ENCODE assay signal across 9 cellular contexts in the genomic region with DNA sequence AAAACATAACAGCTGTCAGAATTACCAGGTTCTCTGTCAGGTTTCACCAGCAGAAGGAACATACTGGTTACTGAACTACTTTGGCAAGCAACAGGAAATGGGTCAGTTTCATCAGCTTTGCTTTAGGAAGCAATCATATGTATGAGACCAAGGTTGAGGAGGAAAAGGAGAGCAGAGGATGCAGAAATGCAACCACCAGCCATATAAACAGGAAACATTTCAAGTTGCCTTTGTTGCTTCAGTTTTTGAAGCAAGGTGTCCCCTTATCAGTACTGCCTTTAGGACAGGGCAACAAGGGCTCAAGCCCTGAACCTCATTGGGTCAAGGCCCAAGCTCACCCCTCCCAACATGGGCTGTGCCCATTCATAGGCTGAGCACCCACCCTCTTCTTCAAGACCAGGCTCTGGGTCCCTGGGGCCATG. TPM values are rescaled to one million over a fixed set of nuclear protein-coding genes. Genes with fewer than 3 reads are reported as not detected.
DNase-seq lines count a peak whose midpoint lies in the region; ATAC-seq, FAIRE-seq and TF ChIP-seq lines count a peak whose summit lies in the region.
"Had no signal": no experiment of that assay in that cellular context is flagged by ENCODE, and none has a peak within 500 bp of the region (broad histone marks: within the 10 kb centered on the region; RNA-seq: fewer than 3 reads in every experiment).

No MANE protein-coding gene starts in this region.

- H3K79me2 ChIP-seq in mammary epithelial cell (ENCODE audit: insufficient read depth, low read length) (peaks cover 88% of the 10 kb centered on the region), GM12878 (ENCODE audit: control insufficient read depth, insufficient read depth, low read length) (peaks cover 22% of the 10 kb centered on the region)

- H3K9ac ChIP-seq in mammary epithelial cell (ENCODE audit: insufficient read depth, low read length) = no peak overlapping the region
- no peak overlapping the region for H3K9ac ChIP-seq in GM12878 (ENCODE audit: control insufficient read depth, insufficient read depth, low read length)

- peaks cover 43% of the 10 kb centered on the region for H3K4me1 ChIP-seq in mammary epithelial cell (ENCODE audit: insufficient read depth, low read length)
- peaks cover 31% of the 10 kb centered on the region for H3K4me1 ChIP-seq in GM12878 (ENCODE audit: control insufficient read depth, insufficient read depth, low read length)
- H3K4me1 ChIP-seq in urinary bladder (ENCODE audit: insufficient read depth) = peaks cover 3% of the 10 kb centered on the region

- no peaks in the 10 kb centered on the region for H3K9me3 Mint-ChIP-seq in MCF 10A (ENCODE audit: unreplicated experiment)
- H3K9me3 Mint-ChIP-seq in mesothelial cell of epicardium = peaks cover 7% of the 10 kb centered on the region

- H3K4me1 Mint-ChIP-seq in MCF 10A (ENCODE audit: insufficient read depth, unreplicated experiment) (peaks cover 62% of the 10 kb centered on the region), mesothelial cell of epicardium (peaks cover 35% of the 10 kb centered on the region)

- TF ChIP-seq CTCF in MCF 10A (IDR thresholded peaks at IDR 0.05; ENCODE audit: unreplicated experiment) (no peak), mammary epithelial cell (conservative IDR thresholded peaks at IDR 0.05 in 1 of 2, IDR thresholded peaks at IDR 0.05 in 1 of 2; ENCODE audit: extremely low read depth in 1 of 2, insufficient read depth in 1 of 2, low read depth in 1 of 2, low read length in 2 of 2) (no peak), GM12878 (IDR thresholded peaks at IDR 0.05 in 2 of 3, conservative IDR thresholded peaks at IDR 0.05 in 1 of 3; ENCODE audit: control insufficient read depth in 2 of 3, extremely low read depth in 1 of 3, insufficient read depth in 1 of 3, low read depth in 3 of 3, low read length in 3 of 3) (no peak), mesothelial cell of epicardium (IDR thresholded peaks at IDR 0.05; ENCODE audit: unreplicated experiment) (no peak)

- H3K9me3 ChIP-seq in mammary epithelial cell (replicated peaks; ENCODE audit: insufficient read depth, low read length) (no peaks in the 10 kb centered on the region), GM12878 (replicated peaks; ENCODE audit: control insufficient read depth, insufficient read depth, low read length) (no peaks in the 10 kb centered on the region)

- RAD21 ChIA-PET in GM12878 (lab: Charles Lee; ENCODE audit: unreplicated experiment) = interaction anchor here (2.2 kb wide), 1 partner anchor 120 kb away, joined by 6 read pairs; no protein-coding TSS in a partner anchor

- H3K27ac ChIP-seq in mammary epithelial cell (ENCODE audit: insufficient read depth, low read depth, low read length) (no peak overlapping the region), GM12878 (ENCODE audit: control insufficient read depth, insufficient read depth) (peak overlapping the region; percentile 35; the same call in 1 of the 2 replicates), urinary bladder (ENCODE audit: low read depth) (peak overlapping the region; percentile 49)

- peak overlapping the region; percentile 49 for H3K27ac Mint-ChIP-seq in MCF 10A (ENCODE audit: low read depth, unreplicated experiment)
- H3K27ac Mint-ChIP-seq in mesothelial cell of epicardium = no peak overlapping the region

- no peaks in the 10 kb centered on the region for H4K20me1 ChIP-seq in mammary epithelial cell (ENCODE audit: insufficient read depth, low read length)
- H4K20me1 ChIP-seq in GM12878 (ENCODE audit: control insufficient read depth, insufficient read depth) = peaks cover 5% of the 10 kb centered on the region

- H3K36me3 Mint-ChIP-seq in MCF 10A (ENCODE audit: insufficient read depth, unreplicated experiment) (peaks cover 50% of the 10 kb centered on the region), mesothelial cell of epicardium (peaks cover 18% of the 10 kb centered on the region)

- dilution Hi-C loops in mammary epithelial cell (cut with HindIII; ENCODE audit: low sequenced_read_pairs) = no loop called here

- peak; percentile 81 for FAIRE-seq in GM12878 (lab: Jason Lieb, UNC)
- FAIRE-seq: keratinocyte had no signal

- H3K27me3 ChIP-seq in mammary epithelial cell (ENCODE audit: insufficient read depth, low read length) = no peaks in the 10 kb centered on the region
- no peaks in the 10 kb centered on the region for H3K27me3 ChIP-seq in GM12878 (replicated peaks in 1 of 2; ENCODE audit: control insufficient read depth in 2 of 2, insufficient read depth in 2 of 2, low read length in 1 of 2)

- peak; percentile 80 for ATAC-seq in HG03103 (IDR thresholded peaks at IDR 0.05; ENCODE audit: low read depth, unreplicated experiment)
- peak; percentile 79 for ATAC-seq in GM12878

- no peak for TF ChIP-seq POLR2A in GM12878 (IDR thresholded peaks at IDR 0.05; ENCODE audit: low read depth, low read length)

- POLR2A ChIA-PET in MCF 10A (lab: Yijun Ruan, JAX) (interaction anchor here (0.5 kb wide), 1 partner anchor 38 kb away, joined by 3 read pairs; no protein-coding TSS in a partner anchor), GM12878 (lab: Charles Lee) (interaction anchor here (1.1 kb wide), 1 partner anchor 22 kb away, joined by 4 read pairs; no protein-coding TSS in a partner anchor)

- no peak for TF ChIP-seq EP300 in GM12878 (IDR thresholded peaks at IDR 0.05; ENCODE audit: borderline replicate concordance in 1 of 2, control insufficient read depth in 1 of 2, low read depth in 2 of 2, low read length in 2 of 2)

- no peak for TF ChIP-seq RAD21 in GM12878 (IDR thresholded peaks at IDR 0.05; ENCODE audit: insufficient read depth, low read depth, low read length)

- H3K4me3 ChIP-seq in mammary epithelial cell (replicated peaks in 1 of 3; ENCODE audit: insufficient read depth in 1 of 3, low read depth in 2 of 3, low read length in 3 of 3) (no peak overlapping the region), GM12878 (no peak overlapping the region), urinary bladder (ENCODE audit: low read depth, low read length) (no peak overlapping the region)

- H3K4me2 ChIP-seq in mammary epithelial cell (ENCODE audit: insufficient read depth, low read depth, low read length) (no peak overlapping the region), GM12878 (ENCODE audit: control insufficient read depth, insufficient read depth) (peak overlapping the region; percentile 43)

- no peaks in the 10 kb centered on the region for H3K27me3 Mint-ChIP-seq in MCF 10A (ENCODE audit: insufficient read depth, unreplicated experiment)
- no peaks in the 10 kb centered on the region for H3K27me3 Mint-ChIP-seq in mesothelial cell of epicardium (ENCODE audit: low read depth)

- H2AFZ ChIP-seq in mammary epithelial cell (ENCODE audit: low read depth, low read length) = no peak overlapping the region
- H2AFZ ChIP-seq in GM12878 (ENCODE audit: control insufficient read depth, low read depth, low read length) = no peak overlapping the region

- intact Hi-C loops in MCF 10A (cut with micrococcal nuclease) (no loop called here), mammary epithelial cell (cut with micrococcal nuclease) (no loop called here), GM12878 (cut with micrococcal nuclease; ENCODE audit: unreplicated experiment) (no loop called here)

- H3K36me3 ChIP-seq in mammary epithelial cell (ENCODE audit: insufficient read depth, low read length) (peaks cover 4% of the 10 kb centered on the region), GM12878 (ENCODE audit: control insufficient read depth in 2 of 2, insufficient read depth in 2 of 2, low read length in 1 of 2) (peaks cover 0 to 3% of the 10 kb centered on the region in 2 experiments; a peak in 1 of 4 replicates), urinary bladder (ENCODE audit: insufficient read depth) (no peaks in the 10 kb centered on the region)

- no TSS peak for BruUV-seq in MCF 10A (replicated peaks; lab: Mats Ljungman, UMichigan)
- BruUV-seq in mammary epithelial cell (replicated peaks; lab: Mats Ljungman, UMichigan) = no TSS peak
- no TSS peak for BruUV-seq in GM12878 (replicated peaks; lab: Mats Ljungman, UMichigan)

- H3K4me3 Mint-ChIP-seq in MCF 10A (ENCODE audit: unreplicated experiment) (no peak overlapping the region), mesothelial cell of epicardium (no peak overlapping the region)

- in situ Hi-C loops in mammary epithelial cell (cut with MboI; ENCODE audit: low sequenced_read_pairs in 2 of 2) = no loop called here
- in situ Hi-C loops in GM12878 (cut with MboI) = no loop called here

- SMC1A ChIA-PET in GM12878 (lab: Charles Lee; ENCODE audit: uncharacterized antibody, unreplicated experiment) = interaction anchor here (1.2 to 10.0 kb wide), 2 partner anchors 102 to 121 kb away, joined by 3 to 74 read pairs; no protein-coding TSS in a partner anchor

- CTCF ChIA-PET in MCF 10A (lab: Yijun Ruan, JAX) (interaction anchor here (0.6 to 1.8 kb wide), 2 partner anchors 13 to 252 kb away, joined by 3 to 5 read pairs; no protein-coding TSS in a partner anchor), mammary epithelial cell (lab: Charles Lee; ENCODE audit: low non-redundant PET) (no interaction called here), GM12878 (lab: Yijun Ruan, JAX) (interaction anchor here (0.7 kb wide), 1 partner anchor 166 kb away, joined by 3 read pairs; no protein-coding TSS in a partner anchor)

- DNase-seq in MCF 10A (ENCODE audit: unreplicated experiment) (no peak), mammary epithelial cell (no peak), GM12878 (ENCODE audit: low read depth, low spot score) (peak; percentile 48), NCI-H128 (lab: John Stamatoyannopoulos, UW; ENCODE audit: unreplicated experiment) (no peak), NCI-H2081 treated with DMSO at 0.1 percent for 48 hours (lab: John Stamatoyannopoulos, UW) (no peak), mesothelial cell of epicardium (ENCODE audit: low spot score in 2 of 2, unreplicated experiment in 2 of 2) (no peak)

RNA-seq across cellular contexts. Expression of a gene that starts 10.2 kb away (rescaled TPM):
- total RNA-seq in MCF 10A (2022) (64.3 and 93.9 TPM in 2 replicates), mammary epithelial cell (10 to 100 TPM; 31.0 to 58.3 TPM), GM12878 (2014; rRNA removed) (8.5 and 9.4 TPM in 2 replicates), GM12878 (2014; rRNA removed; fragmentation: Illumina TruSeq; extraction: Trizol) (8.8 and 9.0 TPM in 2 replicates), GM12878 (2021) (36.5 and 39.0 TPM in 2 replicates), urinary bladder (9.8 TPM), mesothelial cell of epicardium (72.1 to 75.8 TPM (median 72.9 TPM) in 3 replicates)
- polyA plus RNA-seq in mammary epithelial cell (26.4 TPM), GM12878 (2011; rRNA removed) (7.1 and 11.2 TPM in 2 replicates), GM12878 (2014; fragmentation: Illumina TruSeq; extraction: Trizol) (15.9 and 17.3 TPM in 2 replicates), GM12878 (2014; fragmentation: Nextera tagmentation; extraction: Ambion mirVana) (1 to 10 TPM; 1.7 to 3.3 TPM), GM12878 (2014; rRNA removed) (11.3 and 14.2 TPM in 2 replicates), GM12878 (2016; fragmentation: Nextera tagmentation; extraction: Ambion mirVana) (1 to 10 TPM; 9.1 to 9.3 TPM), urinary bladder (8.5 TPM)
- 68.5 TPM for polyA minus RNA-seq in mammary epithelial cell
- total RNA-seq in GM12878 (2013; cell fraction: nucleolus; rRNA removed) = 89.2 and 94.9 TPM in 2 replicates
- 15.1 TPM for polyA plus RNA-seq in GM12878 (2011; ENCODE audit: low read depth)
- polyA plus RNA-seq in GM12878 (2011; cell fraction: cytosol; rRNA removed) = 9.9 and 12.4 TPM in 2 replicates
- 21.7 and 25.1 TPM in 2 replicates for polyA plus RNA-seq in GM12878 (2011; cell fraction: nucleus; rRNA removed)
- polyA plus RNA-seq in GM12878 (2012) = 16.0 and 23.3 TPM in 2 replicates
- 38.7 and 52.6 TPM in 2 replicates for polyA minus RNA-seq in GM12878 (2011; rRNA and poly(A)+ RNA removed)
- polyA minus RNA-seq in GM12878 (2011; cell fraction: cytosol; rRNA and poly(A)+ RNA removed) = 19.0 and 20.1 TPM in 2 replicates
- 16.2 and 32.7 TPM in 2 replicates for polyA minus RNA-seq in GM12878 (2011; cell fraction: nucleus; rRNA and poly(A)+ RNA removed)
